ENCODE assay signal across 10 cellular contexts in the genomic region with DNA sequence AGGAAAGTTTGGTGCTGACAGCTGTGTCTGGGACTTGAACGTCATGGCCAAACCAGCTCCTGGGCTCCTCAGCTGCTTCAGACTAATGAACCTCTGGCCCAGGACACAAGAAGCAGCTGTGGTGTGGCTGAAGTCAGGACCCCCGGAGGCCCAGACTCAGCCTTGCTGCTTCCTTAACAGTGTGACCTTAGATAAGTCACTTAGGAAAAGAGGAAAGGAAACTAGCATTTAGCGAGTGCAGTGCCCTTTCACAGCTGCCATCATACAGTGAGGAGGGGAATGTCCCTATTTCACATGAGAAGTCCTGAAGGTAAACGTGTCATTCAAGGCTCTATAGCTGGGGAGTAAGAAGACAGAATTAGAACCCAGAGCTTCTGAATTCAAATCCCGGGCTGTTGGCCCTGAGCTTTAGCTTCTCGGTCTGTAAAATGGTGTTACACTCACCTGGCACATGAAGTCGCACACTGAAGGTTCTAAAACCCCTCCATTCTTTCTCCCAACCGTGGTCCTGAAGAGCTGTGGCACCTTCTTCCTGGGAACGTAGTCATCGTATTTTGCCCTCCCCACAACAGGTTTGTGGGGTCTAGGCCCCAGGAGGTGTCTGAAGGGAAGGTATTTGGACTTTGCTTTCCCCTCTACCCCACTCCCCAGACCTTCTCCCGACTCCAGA. TPM values are rescaled to one million over a fixed set of nuclear protein-coding genes. Genes with fewer than 3 reads are reported as not detected.
A peak's percentile ranks its signal among the peaks of the same experiment; 100 is the strongest.
DNase-seq lines count a peak whose midpoint lies in the region; ATAC-seq and TF ChIP-seq lines count a peak whose summit lies in the region.
"Had no signal": no experiment of that assay in that cellular context is flagged by ENCODE, and none has a peak within 500 bp of the region (broad histone marks: within the 10 kb centered on the region; RNA-seq: fewer than 3 reads in every experiment).

No MANE protein-coding gene starts in this region.

- TF ChIP-seq POLR2A in suprapubic skin (IDR thresholded peaks at IDR 0.05) = no peak

- H3K9me3 ChIP-seq in WERI-Rb-1 (ENCODE audit: severe bottlenecking) = no peaks in the 10 kb centered on the region
- H3K9me3 ChIP-seq in lower lobe of right lung = no peaks in the 10 kb centered on the region
- H3K9me3 ChIP-seq in suprapubic skin = no peaks in the 10 kb centered on the region

- no peak overlapping the region for H3K27ac Mint-ChIP-seq in activated CD4-positive, alpha-beta T cell treated with anti-CD3 and anti-CD28 coated beads for 36 hours

- POLR2A ChIA-PET in activated CD4-positive, alpha-beta T cell treated with anti-CD3 and anti-CD28 coated beads for 36 hours (lab: Charles Lee) = interaction anchor here (1.2 to 1.5 kb wide), 2 partner anchors 13 to 182 kb away, joined by 5 to 10 read pairs; a partner anchor contains a TSS

- ATAC-seq in activated CD4-positive, alpha-beta T cell treated with anti-CD3 and anti-CD28 coated beads for 36 hours = peak; percentile 64
- ATAC-seq in lower lobe of right lung = no peak

- no peak for TF ChIP-seq CTCF in WERI-Rb-1 (IDR thresholded peaks at IDR 0.05; ENCODE audit: low read depth, low read length)
- no peak for TF ChIP-seq CTCF in lower lobe of right lung (IDR thresholded peaks at IDR 0.05)
- TF ChIP-seq CTCF in suprapubic skin (IDR thresholded peaks at IDR 0.05) = no peak

- peaks cover 11% of the 10 kb centered on the region for H3K4me1 Mint-ChIP-seq in activated CD4-positive, alpha-beta T cell treated with anti-CD3 and anti-CD28 coated beads for 36 hours

- H3K36me3 Mint-ChIP-seq in activated CD4-positive, alpha-beta T cell treated with anti-CD3 and anti-CD28 coated beads for 36 hours (ENCODE audit: low read depth) = no peaks in the 10 kb centered on the region

- intact Hi-C loops in activated CD4-positive, alpha-beta T cell treated with anti-CD3 and anti-CD28 coated beads for 36 hours (cut with DNase I, micrococcal nuclease) = loop anchor here in 1 of 2 experiments (1.0 kb wide), 1 partner anchor 12 kb away; no protein-coding TSS in a partner anchor
- intact Hi-C loops in lower lobe of right lung (cut with DNase I) = loop anchor here (5.0 kb wide), 1 partner anchor 38 kb away; no protein-coding TSS in a partner anchor

- no peaks in the 10 kb centered on the region for H3K27me3 ChIP-seq in WERI-Rb-1 (ENCODE audit: insufficient read depth, low read depth, severe bottlenecking)
- H3K27me3 ChIP-seq in lower lobe of right lung (ENCODE audit: low read depth) = peaks cover 15% of the 10 kb centered on the region
- H3K27me3 ChIP-seq in suprapubic skin = no peaks in the 10 kb centered on the region

- H3K4me1 ChIP-seq in lower lobe of right lung (peaks cover 19% of the 10 kb centered on the region), suprapubic skin (peaks cover 43% of the 10 kb centered on the region)

- 52% methylated on average over 11 of the region's 11 CpGs for WGBS in suprapubic skin

- DNase-seq in activated CD4-positive, alpha-beta T cell treated with anti-CD3 and anti-CD28 coated beads for 36 hours = no peak
- DNase-seq in activated CD4-positive, alpha-beta T cell treated with anti-CD3 and anti-CD28 coated beads for 48 hours = no peak
- no peak for DNase-seq in WERI-Rb-1
- no peak for DNase-seq in lower lobe of right lung
- DNase-seq in suprapubic skin (ENCODE audit: low spot score in 2 of 2) = no peak
- no peak for DNase-seq in NCI-H510A (lab: John Stamatoyannopoulos, UW)
- no peak for DNase-seq in SHP77 (lab: John Stamatoyannopoulos, UW)
- DNase-seq in iPS-NIHi11 (ENCODE audit: low spot score) = no peak
- DNase-seq: SHP77 treated with DMSO at 0.1 percent for 48 hours; stimulated activated CD4-positive, alpha-beta T cell treated with anti-CD3 and anti-CD28 coated beads, Interleukin-4, amount 100 ng/mL, for 24 hours had no signal

- TF ChIP-seq EP300 in suprapubic skin (IDR thresholded peaks at IDR 0.05) = no peak

- H3K27me3 Mint-ChIP-seq in activated CD4-positive, alpha-beta T cell treated with anti-CD3 and anti-CD28 coated beads for 36 hours = peaks cover 47% of the 10 kb centered on the region

- H3K4me3 ChIP-seq in WERI-Rb-1 (ENCODE audit: low read depth, low read length) (peak overlapping the region; percentile 78), lower lobe of right lung (peak overlapping the region; percentile 68), suprapubic skin (peak overlapping the region; percentile 63)

- no peaks in the 10 kb centered on the region for H3K9me3 Mint-ChIP-seq in activated CD4-positive, alpha-beta T cell treated with anti-CD3 and anti-CD28 coated beads for 36 hours (ENCODE audit: low read depth)

- CTCF ChIA-PET in activated CD4-positive, alpha-beta T cell treated with anti-CD3 and anti-CD28 coated beads for 36 hours (lab: Charles Lee) = interaction anchor here (0.6 to 3.6 kb wide), 12 partner anchors 11 to 411 kb away, joined by 3 to 18 read pairs (median 3); a partner anchor contains a TSS

- H3K4me3 Mint-ChIP-seq in activated CD4-positive, alpha-beta T cell treated with anti-CD3 and anti-CD28 coated beads for 36 hours = no peak overlapping the region

- H3K27ac ChIP-seq in WERI-Rb-1 (peak overlapping the region; percentile 70; the same call in 1 of the 2 replicates), lower lobe of right lung (peak overlapping the region; percentile 83), suprapubic skin (peak overlapping the region; percentile 64)

- H3K36me3 ChIP-seq in WERI-Rb-1 (peaks cover 11% of the 10 kb centered on the region), lower lobe of right lung (no peaks in the 10 kb centered on the region), suprapubic skin (no peaks in the 10 kb centered on the region)

RNA-seq across cellular contexts. Expression of a gene that starts 0.9 kb away (rescaled TPM):
- not detected for total RNA-seq in activated CD4-positive, alpha-beta T cell treated with anti-CD3 and anti-CD28 coated beads for 36 hours
- total RNA-seq in lower lobe of right lung (127 TPM), suprapubic skin (10 to 100 TPM in 3 of 4 donors, 1 to 10 TPM in 1; 5.2 to 21.8 (median 14.7) TPM)

RNA-seq across cellular contexts. Expression of a gene that starts 13.1 kb away (rescaled TPM):
- 10 to 100 TPM; 62.5 to 64.0 TPM for total RNA-seq in activated CD4-positive, alpha-beta T cell treated with anti-CD3 and anti-CD28 coated beads for 36 hours
- total RNA-seq in lower lobe of right lung (42.1 TPM), suprapubic skin (10 to 100 TPM; 49.1 to 66.5 (median 59.0) TPM)

RNA-seq across cellular contexts. Expression of a gene that starts 15.3 kb away (rescaled TPM):
- total RNA-seq in activated CD4-positive, alpha-beta T cell treated with anti-CD3 and anti-CD28 coated beads for 36 hours = 10 to 100 TPM; 28.6 to 29.5 TPM
- total RNA-seq in lower lobe of right lung (56.2 TPM), suprapubic skin (100 to 1,000 TPM in 1 of 4 donors, 10 to 100 TPM in 3; 33.2 to 105 (median 51.0) TPM)

RNA-seq across cellular contexts. Expression of a gene that starts 20.3 kb away (rescaled TPM):
- under 1 TPM; 0.42 to 0.64 TPM for total RNA-seq in activated CD4-positive, alpha-beta T cell treated with anti-CD3 and anti-CD28 coated beads for 36 hours
- total RNA-seq in lower lobe of right lung = 0.47 TPM
- 1 to 10 TPM in 1 of 4 donors, under 1 TPM in 2, not detected in 1; 0.40 to 1.1 (median 0.98) TPM for total RNA-seq in suprapubic skin

RNA-seq across cellular contexts. Expression of a gene that starts 38.4 kb away (rescaled TPM):
- total RNA-seq in activated CD4-positive, alpha-beta T cell treated with anti-CD3 and anti-CD28 coated beads for 36 hours = 10 to 100 TPM; 30.1 to 31.4 TPM
- total RNA-seq in lower lobe of right lung (54.5 TPM), suprapubic skin (10 to 100 TPM; 32.7 to 59.1 (median 49.5) TPM)

Comparison
In these comparisons a context has a peak if more than half of its experiments do, and no peak if none do; other contexts are left out.
1. RNA of a gene that starts 0.9 kb away (total RNA-seq): 127 TPM in lower lobe of right lung (single experiment) and 5.2 to 21.8 TPM in suprapubic skin; not detected in activated CD4-positive, alpha-beta T cell treated with anti-CD3 and anti-CD28 coated beads for 36 hours; every median in the first group is over 4 times any median in the second.
2. Peak in every context shown above with its lines, with median percentiles within 50 percentile points of each other: H3K27ac ChIP-seq and H3K4me3 ChIP-seq.